17 cellular contexts compared by ENCODE assay signal in genomic region chr9:119634036-119634435, GRCh38.
"Had no signal": no experiment of that assay in that cellular context is flagged by ENCODE, and none has a peak within 500 bp of the region (broad histone marks: within the 10 kb centered on the region; RNA-seq: fewer than 3 reads in every experiment).

No MANE protein-coding gene starts in this region.

- DNase-seq: dermis blood vessel endothelial cell; dorsolateral prefrontal cortex; effector CD4-positive, alpha-beta T cell; effector memory CD4-positive, alpha-beta T cell; foreskin keratinocyte; heart left ventricle; hypothalamus; immature natural killer cell; islet precursor cell; kidney; kidney glomerular epithelial cell; left colon; left ventricle myocardium inferior; mammary epithelial cell; mesendoderm; midbrain; naive thymus-derived CD4-positive, alpha-beta T cell had no signal
